Comparison of ENCODE assay signal across 1 cellular context in genomic region chr17:1793447-1793806, GRCh38.
TF ChIP-seq lines count a peak whose summit lies in the region.

No MANE protein-coding gene starts in this region.

TF ChIP-seq in HEK293, 187 proteins besides CTCF, POLR2A, EP300 and RAD21 (continued from another document):
- TF ChIP-seq ZNF639 (tag by site-specific recombination; IDR thresholded peaks at IDR 0.05) (no peak), ZNF48 (tag by site-specific recombination; IDR thresholded peaks at IDR 0.05) (no peak), HOXA7 (CRISPR knock-in tag; IDR thresholded peaks at IDR 0.05; ENCODE audit: borderline replicate concordance) (no peak), SP7 (tag by site-specific recombination; IDR thresholded peaks at IDR 0.05) (peak; percentile 22; the same call in 1 of the 2 replicates), ZNF626 (tag by site-specific recombination; IDR thresholded peaks at IDR 0.05) (no peak), ZNF324 (tag by site-specific recombination; IDR thresholded peaks at IDR 0.05) (no peak), ZNF473 (tag by site-specific recombination; IDR thresholded peaks at IDR 0.05) (no peak), ZNF211 (tag by site-specific recombination; IDR thresholded peaks at IDR 0.05; ENCODE audit: low read depth) (no peak), ZNF776 (tag by site-specific recombination; IDR thresholded peaks at IDR 0.05; ENCODE audit: borderline replicate concordance) (no peak), PRDM2 (tag by site-specific recombination; IDR thresholded peaks at IDR 0.05; ENCODE audit: borderline replicate concordance) (no peak), ZBTB11 (tag by site-specific recombination; conservative IDR thresholded peaks at IDR 0.05; ENCODE audit: low read depth) (no peak), MEIS1 (CRISPR knock-in tag; IDR thresholded peaks at IDR 0.05; ENCODE audit: borderline replicate concordance) (no peak), ZNF16 (tag by site-specific recombination; IDR thresholded peaks at IDR 0.05; ENCODE audit: low read depth) (no peak), ZNF561 (tag by site-specific recombination; IDR thresholded peaks at IDR 0.05; ENCODE audit: borderline replicate concordance) (no peak), ZNF571 (tag by site-specific recombination; IDR thresholded peaks at IDR 0.05) (no peak), ZNF394 (tag by site-specific recombination; IDR thresholded peaks at IDR 0.05; ENCODE audit: borderline replicate concordance) (peak; percentile 53; the same call in 1 of the 2 replicates)
